Comparison of ENCODE assay signal across 9 cellular contexts in genomic region chr20:31837896-31838397, GRCh38. TPM values are rescaled to one million over a fixed set of nuclear protein-coding genes. Genes with fewer than 3 reads are reported as not detected.
DNase-seq lines count a peak whose midpoint lies in the region; ATAC-seq, FAIRE-seq and TF ChIP-seq lines count a peak whose summit lies in the region.
"Had no signal": no experiment of that assay in that cellular context is flagged by ENCODE, and none has a peak within 500 bp of the region (broad histone marks: within the 10 kb centered on the region; RNA-seq: fewer than 3 reads in every experiment).

No MANE protein-coding gene starts in this region.

- FAIRE-seq in H54 (lab: Jason Lieb, UNC): no peak

- ATAC-seq in Panc1: no peak
- no peak for ATAC-seq in HG03457 (IDR thresholded peaks at IDR 0.05; ENCODE audit: unreplicated experiment)
- no peak for ATAC-seq in HG03039 (IDR thresholded peaks at IDR 0.05; ENCODE audit: unreplicated experiment)
- no peak for ATAC-seq in HG02973 (IDR thresholded peaks at IDR 0.05; ENCODE audit: unreplicated experiment)

- peak; percentile 46 for DNase-seq in H54 (ENCODE audit: insufficient read length, low spot score)
- no peak for DNase-seq in Panc1 (ENCODE audit: low read depth, low spot score)
- peak; percentile 62 for DNase-seq in dermis blood vessel endothelial cell
- DNase-seq in activated T-cell treated with anti-CD3 and anti-CD28 coated beads, Interleukin-2, amount 50 U/mL, for 48 hours: no peak
- DNase-seq: NCI-H446 treated with DMSO at 0.1 percent for 48 hours had no signal

- H3K36me3 ChIP-seq in Panc1 (ENCODE audit: control insufficient read depth, insufficient read depth, low read length) (no peaks in the 10 kb centered on the region), parathyroid adenoma (ENCODE audit: control insufficient read depth, insufficient read depth, low read length) (no peaks in the 10 kb centered on the region)

- no peak overlapping the region for H2AFZ ChIP-seq in parathyroid adenoma

- H3K27me3 ChIP-seq in Panc1 (ENCODE audit: control insufficient read depth, insufficient read depth, low read length): no peaks in the 10 kb centered on the region
- no peaks in the 10 kb centered on the region for H3K27me3 ChIP-seq in parathyroid adenoma (ENCODE audit: control insufficient read depth, insufficient read depth, low read length)

- in situ Hi-C loops in Panc1 (cut with HindIII; ENCODE audit: low pct_unique_long_range_greater_than_20kb, low sequenced_read_pairs): no loop called here

- intact Hi-C loops in Panc1 (cut with micrococcal nuclease; ENCODE audit: unreplicated experiment): no loop called here

- POLR2A ChIA-PET in Panc1 (lab: Charles Lee): interaction anchor here (0.6 to 1.6 kb wide), 4 partner anchors 9 to 454 kb away, joined by 3 to 6 read pairs (median 4); no protein-coding TSS in a partner anchor

- CTCF ChIA-PET in Panc1 (lab: Charles Lee): interaction anchor here (1.0 to 4.2 kb wide), 5 partner anchors 9 to 194 kb away, joined by 6 to 21 read pairs (median 7); no protein-coding TSS in a partner anchor

- no peak overlapping the region for H3K4me2 ChIP-seq in parathyroid adenoma (ENCODE audit: low read length)

- peak overlapping the region; percentile 86 for H3K27ac ChIP-seq in Panc1 (ENCODE audit: low read length)
- H3K27ac ChIP-seq in parathyroid adenoma: peak overlapping the region; percentile 42

- no peak overlapping the region for H3K9ac ChIP-seq in parathyroid adenoma

- H3K4me3 ChIP-seq in Panc1 (ENCODE audit: low read depth in 2 of 2, low read length in 2 of 2) (no peak overlapping the region), parathyroid adenoma (ENCODE audit: low read depth, low read length) (no peak overlapping the region)

- BruUV-seq in Panc1 (replicated peaks; lab: Mats Ljungman, UMichigan): no TSS peak

- H3K79me2 ChIP-seq in parathyroid adenoma: no peaks in the 10 kb centered on the region

- peaks cover 89% of the 10 kb centered on the region for H3K4me1 ChIP-seq in Panc1 (ENCODE audit: control insufficient read depth, insufficient read depth, low read length)
- peaks cover 10% of the 10 kb centered on the region for H3K4me1 ChIP-seq in parathyroid adenoma

- no peak for TF ChIP-seq POLR2A in H54 (IDR thresholded peaks at IDR 0.05; ENCODE audit: low read depth, low read length)

- TF ChIP-seq CTCF in Panc1 (IDR thresholded peaks at IDR 0.05): no peak
- TF ChIP-seq CTCF in parathyroid adenoma (IDR thresholded peaks at IDR 0.05): no peak

- H3K9me3 ChIP-seq in Panc1 (ENCODE audit: control insufficient read depth, insufficient read depth, low read depth, low read length) (no peaks in the 10 kb centered on the region), parathyroid adenoma (ENCODE audit: control insufficient read depth, low read length) (no peaks in the 10 kb centered on the region)

RNA-seq across cellular contexts. Expression of gene FOXS1, which starts 7.5 kb away (rescaled TPM):
- total RNA-seq in Panc1 (2021; ENCODE audit: unreplicated experiment): 6.3 TPM
- 6.0 TPM for polyA plus RNA-seq in Panc1 (2012; ENCODE audit: insufficient read length)
- 0.09 TPM in 1 of 2 replicates, not detected in the other for total RNA-seq in dermis blood vessel endothelial cell

RNA-seq across cellular contexts. Expression of gene MYLK2, which starts 18.8 kb away (rescaled TPM):
- 0.87 TPM for total RNA-seq in Panc1 (2021; ENCODE audit: unreplicated experiment)
- 0.15 TPM for polyA plus RNA-seq in Panc1 (2012; ENCODE audit: insufficient read length)
- total RNA-seq in dermis blood vessel endothelial cell: 8.5 and 8.7 TPM in 2 replicates

RNA-seq across cellular contexts. Expression of gene DUSP15, which starts 32.4 kb away (rescaled TPM):
- total RNA-seq in Panc1 (2021; ENCODE audit: unreplicated experiment) (23.6 TPM), dermis blood vessel endothelial cell (0.14 and 0.34 TPM in 2 replicates)
- polyA plus RNA-seq in Panc1 (2012; ENCODE audit: insufficient read length): 16.1 TPM

RNA-seq across cellular contexts. Expression of gene TTLL9, which starts 32.5 kb away (rescaled TPM):
- total RNA-seq in Panc1 (2021; ENCODE audit: unreplicated experiment) (2.1 TPM), dermis blood vessel endothelial cell (0.14 TPM in 1 of 2 replicates, not detected in the other)
- 3.1 TPM for polyA plus RNA-seq in Panc1 (2012; ENCODE audit: insufficient read length)

Comparison
In these comparisons a context has a peak if more than half of its experiments do, and no peak if none do; other contexts are left out.
1. DNase-seq: peak in H54 (single experiment) and dermis blood vessel endothelial cell (single experiment); none in Panc1 (single experiment) and activated T-cell treated with anti-CD3 and anti-CD28 coated beads, Interleukin-2, amount 50 U/mL, for 48 hours (0 of 2).
2. RNA of gene DUSP15, which starts 32.4 kb away (total RNA-seq): 23.6 TPM in Panc1 (single experiment); 0.14 to 0.34 TPM in dermis blood vessel endothelial cell; every median in the first group is over 10 times any median in the second.